9 cellular contexts compared by ENCODE assay signal in genomic region chr17:39002991-39003715, GRCh38. TPM values are rescaled to one million over a fixed set of nuclear protein-coding genes. Genes with fewer than 3 reads are reported as not detected.
DNase-seq lines count a peak whose midpoint lies in the region; ATAC-seq, FAIRE-seq and TF ChIP-seq lines count a peak whose summit lies in the region.
"Had no signal": no experiment of that assay in that cellular context is flagged by ENCODE, and none has a peak within 500 bp of the region (broad histone marks: within the 10 kb centered on the region; RNA-seq: fewer than 3 reads in every experiment).

No MANE protein-coding gene starts in this region.

- H3K9me1 ChIP-seq in K562 (ENCODE audit: control insufficient read depth, insufficient read depth, low read length), result no peaks in the 10 kb centered on the region

- no peaks in the 10 kb centered on the region for H3K27me3 ChIP-seq in K562 (ENCODE audit: control insufficient read depth in 2 of 2, insufficient read depth in 2 of 2, low read length in 2 of 2)
- H3K27me3 ChIP-seq in left lung, result no peaks in the 10 kb centered on the region

- in situ Hi-C loops in K562 (cut with MboI), result no loop called here

- no peaks in the 10 kb centered on the region for H3K36me3 Mint-ChIP-seq in T-cell
- H3K36me3 Mint-ChIP-seq in stimulated activated naive CD8-positive, alpha-beta T cell treated with anti-CD3 and anti-CD28 coated beads, Interleukin-15, Interleukin-2, amounts not matched to agents 100 ng/mL and 50 ng/mL, for 24 hours (ENCODE audit: low read depth), result no peaks in the 10 kb centered on the region

- peak overlapping the region; percentile 1 to 73 (median 55) for H3K4me3 Mint-ChIP-seq in T-cell
- peak overlapping the region; percentile 2 for H3K4me3 Mint-ChIP-seq in stimulated activated naive CD8-positive, alpha-beta T cell treated with anti-CD3 and anti-CD28 coated beads, Interleukin-15, Interleukin-2, amounts not matched to agents 100 ng/mL and 50 ng/mL, for 24 hours

- DNase-seq in T-cell (peak in 33 of 34 experiments; percentile 22 to 73 (median 52)), K562 (ENCODE audit: extremely low read depth in 1 of 4, low spot score in 3 of 4) (peak; percentile 63 to 87 (median 68)), left lung (peak in 1 of 2 donors; percentile 72), NAMALWA (ENCODE audit: low spot score) (no peak)

- H3K4me1 Mint-ChIP-seq in T-cell, result peaks cover 25 to 36% (median 29%) of the 10 kb centered on the region in 3 donors
- H3K4me1 Mint-ChIP-seq in stimulated activated naive CD8-positive, alpha-beta T cell treated with anti-CD3 and anti-CD28 coated beads, Interleukin-15, Interleukin-2, amounts not matched to agents 100 ng/mL and 50 ng/mL, for 24 hours (ENCODE audit: low read depth), result peaks cover 25% of the 10 kb centered on the region

- no peak overlapping the region for H3K4me3 ChIP-seq in K562
- H3K4me3 ChIP-seq in left lung, result peak overlapping the region in 1 of 2 donors; percentile 8

- no peaks in the 10 kb centered on the region; the same call in 1 of the 2 replicates for H3K9me3 ChIP-seq in K562 (replicated peaks; ENCODE audit: control insufficient read depth, insufficient read depth, low read depth, low read length)
- peaks cover 0 to 6% of the 10 kb centered on the region in 2 donors for H3K9me3 ChIP-seq in left lung

- H3K4me2 ChIP-seq in K562 (ENCODE audit: insufficient read depth, low read length), result peak overlapping the region; percentile 75

- 10% methylated on average over 14 of the region's 16 CpGs for WGBS in K562 (ENCODE audit: insufficient coverage, low coverage, missing lambda C conversion rate)

- TF ChIP-seq CTCF in K562 (IDR thresholded peaks at IDR 0.05 in 2 of 3, conservative IDR thresholded peaks at IDR 0.05 in 1 of 3; ENCODE audit: insufficient read depth in 2 of 3, low read depth in 1 of 3, low read length in 3 of 3) (no peak), left lung (IDR thresholded peaks at IDR 0.05) (no peak)

- ATAC-seq in T-cell (replicated peaks in 1 of 4) (peak; percentile 71 to 98 (median 87)), K562 (peak; percentile 85), left lung (peak; percentile 81), GM19463 (IDR thresholded peaks at IDR 0.05; ENCODE audit: unreplicated experiment) (no peak), HG02884 (IDR thresholded peaks at IDR 0.05; ENCODE audit: unreplicated experiment) (no peak), HG02938 (IDR thresholded peaks at IDR 0.05; ENCODE audit: unreplicated experiment) (no peak)

- H3K27ac Mint-ChIP-seq in T-cell, result peak overlapping the region; percentile 66 to 70
- no peak overlapping the region for H3K27ac Mint-ChIP-seq in stimulated activated naive CD8-positive, alpha-beta T cell treated with anti-CD3 and anti-CD28 coated beads, Interleukin-15, Interleukin-2, amounts not matched to agents 100 ng/mL and 50 ng/mL, for 24 hours

- POLR2A ChIA-PET in T-cell (lab: Charles Lee), result interaction anchor here in 1 of 2 donors (0.6 kb wide), 1 partner anchor 170 kb away, joined by 3 read pairs; no protein-coding TSS in a partner anchor
- POLR2A ChIA-PET in K562 (lab: Yijun Ruan, JAX), result interaction anchor here (0.6 to 1.9 kb wide), 5 partner anchors 9 to 1588 kb away, joined by 3 to 11 read pairs (median 4); no protein-coding TSS in a partner anchor

- BruUV-seq in K562 (replicated peaks; lab: Mats Ljungman, UMichigan), result no TSS peak

- peak; percentile 69 for TF ChIP-seq POLR2A in K562 (conservative IDR thresholded peaks at IDR 0.05)

- TF ChIP-seq RAD21 in K562 (CRISPR knock-in tag; conservative IDR thresholded peaks at IDR 0.05 in 1 of 2, IDR thresholded peaks at IDR 0.05 in 1 of 2), result no peak; a peak in 1 of 4 replicates

- no peaks in the 10 kb centered on the region for H4K20me1 ChIP-seq in K562 (replicated peaks; ENCODE audit: control insufficient read depth, insufficient read depth, low read length)

- H2AFZ ChIP-seq in K562 (ENCODE audit: low read depth, low read length), result peak overlapping the region; percentile 75

- H3K27ac ChIP-seq in K562 (ENCODE audit: extremely low read depth, low read depth, low read length) (peak overlapping the region; percentile 63), left lung (peak overlapping the region; percentile 83 to 85)

- CTCF ChIA-PET in T-cell (lab: Charles Lee) (interaction anchor here in 1 of 2 donors (0.7 kb wide), 1 partner anchor 43 kb away, joined by 3 read pairs; no protein-coding TSS in a partner anchor), K562 (lab: Yijun Ruan, JAX; ENCODE audit: low intra/inter-chr PET ratio) (no interaction called here)

- intact Hi-C loops in K562 (cut with micrococcal nuclease) (no loop called here), left lung (cut with DNase I) (no loop called here)

- peaks cover 0 to 4% (median 0%) of the 10 kb centered on the region in 3 donors for H3K9me3 Mint-ChIP-seq in T-cell
- no peaks in the 10 kb centered on the region for H3K9me3 Mint-ChIP-seq in stimulated activated naive CD8-positive, alpha-beta T cell treated with anti-CD3 and anti-CD28 coated beads, Interleukin-15, Interleukin-2, amounts not matched to agents 100 ng/mL and 50 ng/mL, for 24 hours

- no peaks in the 10 kb centered on the region for H3K79me2 ChIP-seq in K562 (ENCODE audit: control insufficient read depth, insufficient read depth, low read length)

- peak overlapping the region; percentile 53 to 64; a peak in 3 of 4 replicates for H3K9ac ChIP-seq in K562 (ENCODE audit: insufficient read depth in 1 of 2, low read depth in 2 of 2, low read length in 2 of 2)

- H3K4me1 ChIP-seq in K562 (replicated peaks in 1 of 2; ENCODE audit: control insufficient read depth in 2 of 2, insufficient read depth in 2 of 2, low read length in 2 of 2), result peaks cover 27 to 41% of the 10 kb centered on the region in 2 experiments
- peaks cover 0 to 22% of the 10 kb centered on the region in 2 donors for H3K4me1 ChIP-seq in left lung

- H3K27me3 Mint-ChIP-seq in T-cell, result peaks cover 0 to 10% of the 10 kb centered on the region in 2 donors
- H3K27me3 Mint-ChIP-seq in stimulated activated naive CD8-positive, alpha-beta T cell treated with anti-CD3 and anti-CD28 coated beads, Interleukin-15, Interleukin-2, amounts not matched to agents 100 ng/mL and 50 ng/mL, for 24 hours, result no peaks in the 10 kb centered on the region

- H3K36me3 ChIP-seq in K562 (ENCODE audit: control insufficient read depth, insufficient read depth, low read length) (no peaks in the 10 kb centered on the region), left lung (no peaks in the 10 kb centered on the region)

- TF ChIP-seq EP300 in K562 (IDR thresholded peaks at IDR 0.05; ENCODE audit: low read length), result peak; percentile 77

- peak; percentile 91 for FAIRE-seq in K562 (lab: Jason Lieb, UNC)

TF ChIP-seq in K562, 482 proteins besides CTCF, POLR2A, EP300 and RAD21 (continues in another document):
- no peak for TF ChIP-seq NFE2L1 (tag; IDR thresholded peaks at IDR 0.05; ENCODE audit: borderline replicate concordance, low read depth)
- peak; percentile 73 for TF ChIP-seq NCOA1 (IDR thresholded peaks at IDR 0.05; ENCODE audit: low read depth)
- 0 out of 4 replicates have a peak, but pooled peaks of 1 of the 2 experiments have one; percentile 37 for TF ChIP-seq TBL1XR1 (IDR thresholded peaks at IDR 0.05; ENCODE audit: low read length in 2 of 2)
- peak; percentile 56 for TF ChIP-seq TAF9B (IDR thresholded peaks at IDR 0.05; ENCODE audit: partially characterized antibody)
- no peak for TF ChIP-seq SRSF3 (IDR thresholded peaks at IDR 0.05; ENCODE audit: insufficient read depth, low read length)
- no peak for TF ChIP-seq KLF6 (CRISPR knock-in tag; IDR thresholded peaks at IDR 0.05; ENCODE audit: borderline replicate concordance)
- peak in 1 of 2 experiments; percentile 33; a peak in 1 of 4 replicates for TF ChIP-seq MNT (conservative IDR thresholded peaks at IDR 0.05)
- TF ChIP-seq GATA2 (CRISPR knock-in tag; IDR thresholded peaks at IDR 0.05), result peak; percentile 72
- TF ChIP-seq GABPB2 (CRISPR knock-in tag; conservative IDR thresholded peaks at IDR 0.05), result no peak
- no peak for TF ChIP-seq FOXA3 (CRISPR knock-in tag; conservative IDR thresholded peaks at IDR 0.05 in 1 of 2, IDR thresholded peaks at IDR 0.05 in 1 of 2)
- peak; percentile 48; the same call in 1 of the 2 replicates for TF ChIP-seq ZNF766 (CRISPR knock-in tag; conservative IDR thresholded peaks at IDR 0.05)
- TF ChIP-seq OTX1 (CRISPR knock-in tag; IDR thresholded peaks at IDR 0.05), result no peak; the same call in none of the 2 replicates
- no peak for TF ChIP-seq SP2 (IDR thresholded peaks at IDR 0.05; ENCODE audit: extremely low read depth, low read depth, low read length, poor library complexity, severe bottlenecking)
- 0 out of 2 replicates have a peak, but pooled peaks have one; percentile 19 for TF ChIP-seq SMARCA5 (IDR thresholded peaks at IDR 0.05)

RNA-seq across cellular contexts. Expression of gene FBXO47, which starts 36.0 kb away (rescaled TPM):
- not detected for total RNA-seq in T-cell
- total RNA-seq in K562 (2011; cell fraction: chromatin; rRNA removed; ENCODE audit: low replicate concordance), result not detected in 2 replicates
- not detected in 2 replicates for total RNA-seq in K562 (2011; cell fraction: nucleolus; rRNA removed)
- total RNA-seq in K562 (2011; cell fraction: nucleoplasm; rRNA removed), result not detected in 2 replicates
- total RNA-seq in K562 (2014; rRNA removed), result not detected in 2 replicates
- not detected in 2 replicates for total RNA-seq in K562 (2014; rRNA removed; fragmentation: Illumina TruSeq; extraction: Trizol)
- total RNA-seq in K562 (2015; rRNA removed; fragmentation: Illumina TruSeq; extraction: Trizol), result not detected in 2 replicates
- total RNA-seq in K562 (2021), result not detected in 2 replicates
- not detected in 2 replicates for polyA plus RNA-seq in K562 (2011; rRNA removed)
- not detected in 2 replicates for polyA plus RNA-seq in K562 (2011; cell fraction: cytosol; rRNA removed)
- not detected in 2 replicates for polyA plus RNA-seq in K562 (2011; cell fraction: nucleus; rRNA removed)
- polyA plus RNA-seq in K562 (2012), result not detected in 2 replicates
- polyA plus RNA-seq in K562 (2014; fragmentation: Illumina TruSeq; extraction: Trizol), result not detected in 2 replicates
- polyA plus RNA-seq in K562 (2014; fragmentation: Nextera tagmentation; extraction: Ambion mirVana), result not detected
- not detected in 2 replicates for polyA plus RNA-seq in K562 (2014; rRNA removed)
- polyA minus RNA-seq in K562 (2011; rRNA and poly(A)+ RNA removed), result not detected in 2 replicates
- polyA minus RNA-seq in K562 (2011; cell fraction: cytosol; rRNA and poly(A)+ RNA removed), result not detected in 2 replicates
- not detected in 2 replicates for polyA minus RNA-seq in K562 (2011; cell fraction: nucleus; rRNA and poly(A)+ RNA removed)
- not detected for total RNA-seq in left lung
- total RNA-seq: HT1080 had no signal

Comparison
In these comparisons a context has a peak if more than half of its experiments do, and no peak if none do; other contexts are left out.
1. ATAC-seq: peak in T-cell (4 of 4), K562 (single experiment) and left lung (single experiment); none in GM19463 (single experiment), HG02884 (single experiment) and HG02938 (single experiment).